ENCODE assay signal across 20 cellular contexts in genomic region chr15:49827311-49827710, GRCh38.
DNase-seq lines count a peak whose midpoint lies in the region; ATAC-seq and TF ChIP-seq lines count a peak whose summit lies in the region.
"Had no signal": no experiment of that assay in that cellular context is flagged by ENCODE, and none has a peak within 500 bp of the region (broad histone marks: within the 10 kb centered on the region; RNA-seq: fewer than 3 reads in every experiment).

No MANE protein-coding gene starts in this region.

- no peak for TF ChIP-seq POLR2A in thyroid gland (IDR thresholded peaks at IDR 0.05)

- H3K9me3 ChIP-seq in mesenchymal stem cell (ENCODE audit: control insufficient read depth, low read length) (peaks cover 5% of the 10 kb centered on the region), neural cell (ENCODE audit: low read length) (no peaks in the 10 kb centered on the region), thyroid gland (no peaks in the 10 kb centered on the region), psoas muscle (no peaks in the 10 kb centered on the region)
- H3K9me3 ChIP-seq: BLaER1 treated with 17β-estradiol and CSF1 and Interleukin-3, amounts not matched to agents 10 nM and 100 nM had no signal

- WGBS in mesenchymal stem cell, result no CpG with 5 or more reads among the region's 1 CpG
- 68 to 71% methylated on average over 1 of the region's 1 CpG for WGBS in thyroid gland, 2 donors
- 84 to 90% (median 88%) methylated on average over 1 of the region's 1 CpG for WGBS in psoas muscle, 3 donors

- H3K9ac ChIP-seq in mesenchymal stem cell (ENCODE audit: low read length) (peak overlapping the region; percentile 14), neural cell (ENCODE audit: low read length) (no peak overlapping the region)
- H3K9ac ChIP-seq: BLaER1 treated with 17β-estradiol and CSF1 and Interleukin-3, amounts not matched to agents 10 nM and 100 nM had no signal

- no peaks in the 10 kb centered on the region for H3K36me3 ChIP-seq in mesenchymal stem cell (ENCODE audit: control insufficient read depth in 1 of 2, insufficient read depth in 2 of 2, low read depth in 1 of 2, low read length in 2 of 2)
- no peaks in the 10 kb centered on the region for H3K36me3 ChIP-seq in neural cell (ENCODE audit: insufficient read depth, low read length)
- H3K36me3 ChIP-seq in thyroid gland, result no peaks in the 10 kb centered on the region
- no peaks in the 10 kb centered on the region for H3K36me3 ChIP-seq in psoas muscle (ENCODE audit: insufficient read depth in 1 of 2, low read depth in 1 of 2)
- H3K36me3 ChIP-seq: BLaER1 treated with 17β-estradiol and CSF1 and Interleukin-3, amounts not matched to agents 10 nM and 100 nM had no signal

- no peak for TF ChIP-seq EP300 in neural cell (conservative IDR thresholded peaks at IDR 0.05; ENCODE audit: poor library complexity, severe bottlenecking)

- no peak overlapping the region for H3K23ac ChIP-seq in mesenchymal stem cell (ENCODE audit: low read length in 2 of 2)

- H3K14ac ChIP-seq in mesenchymal stem cell (ENCODE audit: low read length in 2 of 2), result no peak overlapping the region

- no peak for TF ChIP-seq RAD21 in neural cell (conservative IDR thresholded peaks at IDR 0.05)

- TF ChIP-seq CTCF in neural cell (IDR thresholded peaks at IDR 0.05; ENCODE audit: poor library complexity, severe bottlenecking) (no peak), thyroid gland (IDR thresholded peaks at IDR 0.05) (no peak), psoas muscle (IDR thresholded peaks at IDR 0.05) (no peak)

- no peak overlapping the region for H3K4me3 ChIP-seq in mesenchymal stem cell (ENCODE audit: insufficient read depth in 1 of 2, low read depth in 1 of 2, low read length in 2 of 2)
- no peak overlapping the region for H3K4me3 ChIP-seq in neural cell (ENCODE audit: low read length)
- H3K4me3 ChIP-seq in thyroid gland (replicated peaks in 1 of 3), result no peak overlapping the region
- H3K4me3 ChIP-seq in psoas muscle, result no peak overlapping the region
- H3K4me3 ChIP-seq: BLaER1 treated with 17β-estradiol and CSF1 and Interleukin-3, amounts not matched to agents 10 nM and 100 nM; GM23338 had no signal

- H3F3A ChIP-seq in neural cell (ENCODE audit: insufficient read depth, low read length, poor library complexity, severe bottlenecking), result no peaks in the 10 kb centered on the region

- no peak overlapping the region for H2BK120ac ChIP-seq in mesenchymal stem cell (ENCODE audit: low read depth, low read length)

- intact Hi-C loops in thyroid gland (cut with DNase I) (no loop called here), psoas muscle (cut with DNase I) (no loop called here)

- no peaks in the 10 kb centered on the region for H3K27me3 ChIP-seq in mesenchymal stem cell (ENCODE audit: control insufficient read depth in 1 of 2, insufficient read depth in 1 of 2, low read length in 2 of 2)
- no peaks in the 10 kb centered on the region for H3K27me3 ChIP-seq in neural cell (ENCODE audit: insufficient read depth, low read depth, low read length)
- H3K27me3 ChIP-seq in thyroid gland, result no peaks in the 10 kb centered on the region
- H3K27me3 ChIP-seq in psoas muscle (ENCODE audit: insufficient read depth in 3 of 3, low read length in 2 of 3), result no peaks in the 10 kb centered on the region
- H3K27me3 ChIP-seq: BLaER1 treated with 17β-estradiol and CSF1 and Interleukin-3, amounts not matched to agents 10 nM and 100 nM had no signal

- H3K4me1 ChIP-seq in mesenchymal stem cell (ENCODE audit: control insufficient read depth, insufficient read depth, low read depth, low read length), result no peaks in the 10 kb centered on the region
- no peaks in the 10 kb centered on the region for H3K4me1 ChIP-seq in thyroid gland
- no peaks in the 10 kb centered on the region for H3K4me1 ChIP-seq in psoas muscle

- no peak overlapping the region for H4K8ac ChIP-seq in mesenchymal stem cell (ENCODE audit: low read length)

- H3K79me2 ChIP-seq in neural cell (replicated peaks; ENCODE audit: insufficient read depth, low read length), result no peaks in the 10 kb centered on the region

- H3K27ac ChIP-seq in caudate nucleus (ENCODE audit: low read depth, low read length), result peak overlapping the region; percentile 25
- H3K27ac ChIP-seq in mesenchymal stem cell (ENCODE audit: low read length, poor library complexity, severe bottlenecking), result no peak overlapping the region
- peak overlapping the region; percentile 66 for H3K27ac ChIP-seq in neural cell (ENCODE audit: low read length)
- no peak overlapping the region for H3K27ac ChIP-seq in thyroid gland
- no peak overlapping the region for H3K27ac ChIP-seq in psoas muscle
- H3K27ac ChIP-seq: 22Rv1; BLaER1 treated with 17β-estradiol and CSF1 and Interleukin-3, amounts not matched to agents 10 nM and 100 nM had no signal

- no peaks in the 10 kb centered on the region for H3K79me1 ChIP-seq in mesenchymal stem cell (replicated peaks; ENCODE audit: low read length, poor library complexity, severe bottlenecking)

- no peak overlapping the region for H3K18ac ChIP-seq in mesenchymal stem cell (ENCODE audit: low read depth in 1 of 2, low read length in 2 of 2)

- ATAC-seq in psoas muscle, result no peak
- ATAC-seq: GM23338, HCT116 had no signal

- H3K4me2 ChIP-seq in mesenchymal stem cell (ENCODE audit: low read length, poor library complexity, severe bottlenecking), result no peak overlapping the region
- no peak overlapping the region for H3K4me2 ChIP-seq in neural cell (ENCODE audit: low read length)
- H3K4me2 ChIP-seq: BLaER1 treated with 17β-estradiol and CSF1 and Interleukin-3, amounts not matched to agents 10 nM and 100 nM; GM23338 had no signal

- H3K9me2 ChIP-seq in neural cell (ENCODE audit: insufficient read depth, low read length), result no peaks in the 10 kb centered on the region

- H2AFZ ChIP-seq in mesenchymal stem cell (ENCODE audit: low read depth, low read length), result no peak overlapping the region
- H2AFZ ChIP-seq in neural cell (ENCODE audit: low read depth, low read length), result no peak overlapping the region

- H4K91ac ChIP-seq in mesenchymal stem cell (ENCODE audit: low read length), result no peak overlapping the region

- H2BK15ac ChIP-seq in mesenchymal stem cell (ENCODE audit: low read depth, poor library complexity, severe bottlenecking), result no peak overlapping the region

- no peak overlapping the region for H2AK5ac ChIP-seq in mesenchymal stem cell (ENCODE audit: low read length, severe bottlenecking)

- no peak overlapping the region for H2BK12ac ChIP-seq in mesenchymal stem cell (ENCODE audit: low read length in 2 of 2)

- peak in 19 of 61 donors; percentile 1 to 65 (median 8) for DNase-seq in caudate nucleus (lab: John Stamatoyannopoulos, UW)
- DNase-seq in mesenchymal stem cell, result no peak
- peak; percentile 13 to 17 for DNase-seq in thyroid gland
- DNase-seq in NCI-H524 treated with DMSO at 0.1 percent for 48 hours (lab: John Stamatoyannopoulos, UW), result no peak
- no peak for DNase-seq in NCI-H82 treated with DMSO at 0.1 percent for 48 hours (lab: John Stamatoyannopoulos, UW; ENCODE audit: unreplicated experiment)
- no peak for DNase-seq in foreskin melanocyte
- no peak for DNase-seq in psoas muscle
- DNase-seq: Calu3; CD4-positive, alpha-beta T cell; CD8-positive, alpha-beta memory T cell; COR-L47; DMS53; DMS79 treated with DMSO at 0.1 percent for 48 hours; GF-D8; H9 had no signal

- no peaks in the 10 kb centered on the region for H4K20me1 ChIP-seq in neural cell (ENCODE audit: insufficient read depth)
- H4K20me1 ChIP-seq: BLaER1 treated with 17β-estradiol and CSF1 and Interleukin-3, amounts not matched to agents 10 nM and 100 nM had no signal

- no peak overlapping the region for H2BK5ac ChIP-seq in mesenchymal stem cell (ENCODE audit: low read depth, low read length, poor library complexity, severe bottlenecking)

- no peak overlapping the region for H3K4ac ChIP-seq in mesenchymal stem cell (ENCODE audit: low read depth in 1 of 2, low read length in 2 of 2)

TF ChIP-seq in neural cell, 6 proteins besides CTCF, POLR2A, EP300 and RAD21:
- TF ChIP-seq TAF1 (IDR thresholded peaks at IDR 0.05; ENCODE audit: low read depth), result no peak
- TF ChIP-seq MXI1 (conservative IDR thresholded peaks at IDR 0.05; ENCODE audit: poor library complexity, severe bottlenecking), result no peak
- no peak for TF ChIP-seq EZH2 (IDR thresholded peaks at IDR 0.05; ENCODE audit: borderline replicate concordance, insufficient read depth, low read length, poor library complexity, severe bottlenecking)
- no peak for TF ChIP-seq POLR2AphosphoS5 (IDR thresholded peaks at IDR 0.05)
- TF ChIP-seq SMC3 (conservative IDR thresholded peaks at IDR 0.05; ENCODE audit: poor library complexity), result no peak
- no peak for TF ChIP-seq REST (IDR thresholded peaks at IDR 0.05; ENCODE audit: borderline replicate concordance)

Comparison
In these comparisons a context has a peak if more than half of its experiments do, and no peak if none do; other contexts are left out.
1. DNase-seq: peak in thyroid gland (2 of 2); none in mesenchymal stem cell (single experiment), NCI-H524 treated with DMSO at 0.1 percent for 48 hours (single experiment), NCI-H82 treated with DMSO at 0.1 percent for 48 hours (single experiment), foreskin melanocyte (single experiment) and psoas muscle (0 of 2).
2. H3K27ac ChIP-seq: peak in caudate nucleus (single experiment) and neural cell (single experiment); none in mesenchymal stem cell (single experiment), thyroid gland (0 of 3) and psoas muscle (single experiment).